1 cellular context compared by ENCODE assay signal in the genomic region with DNA sequence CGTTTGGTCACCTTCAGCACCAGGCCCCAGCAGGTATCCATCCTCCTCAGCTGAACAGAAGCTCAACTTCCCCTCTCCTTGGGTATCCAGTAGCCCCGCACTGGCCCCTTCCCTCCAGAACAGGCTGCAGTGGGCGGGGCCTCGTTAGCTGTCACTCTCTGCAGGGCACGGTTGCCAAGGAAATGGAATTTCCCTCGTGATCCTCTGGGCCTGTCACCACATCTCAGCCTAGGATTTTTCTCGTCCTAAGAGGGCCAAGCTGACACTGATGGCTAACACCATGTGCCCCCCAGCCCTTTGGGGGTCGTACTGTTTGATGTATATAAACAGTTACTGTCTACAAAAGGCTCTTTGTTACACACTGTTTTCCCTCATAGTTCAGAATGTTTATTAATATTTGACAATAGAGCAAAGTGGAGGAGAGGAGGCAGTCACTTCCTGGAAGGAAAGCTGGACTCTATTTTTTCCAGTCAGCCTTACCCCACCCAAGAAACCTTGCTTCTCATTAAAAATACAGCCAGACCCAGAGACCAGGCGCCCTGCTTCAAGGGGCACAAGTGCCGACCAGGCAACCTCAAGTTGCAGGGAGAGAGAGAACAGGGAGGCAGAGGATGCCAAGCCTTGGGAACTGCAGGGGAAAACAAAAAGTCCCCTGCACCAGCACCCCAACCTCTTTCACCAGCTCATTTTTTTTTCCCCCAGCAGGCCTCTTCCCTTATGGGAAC.
TF ChIP-seq lines count a peak whose summit lies in the region.

No MANE protein-coding gene starts in this region.

TF ChIP-seq in WTC11, 78 proteins besides CTCF, POLR2A, EP300 and RAD21 (continued from another document):
- TF ChIP-seq, protein P1, sequence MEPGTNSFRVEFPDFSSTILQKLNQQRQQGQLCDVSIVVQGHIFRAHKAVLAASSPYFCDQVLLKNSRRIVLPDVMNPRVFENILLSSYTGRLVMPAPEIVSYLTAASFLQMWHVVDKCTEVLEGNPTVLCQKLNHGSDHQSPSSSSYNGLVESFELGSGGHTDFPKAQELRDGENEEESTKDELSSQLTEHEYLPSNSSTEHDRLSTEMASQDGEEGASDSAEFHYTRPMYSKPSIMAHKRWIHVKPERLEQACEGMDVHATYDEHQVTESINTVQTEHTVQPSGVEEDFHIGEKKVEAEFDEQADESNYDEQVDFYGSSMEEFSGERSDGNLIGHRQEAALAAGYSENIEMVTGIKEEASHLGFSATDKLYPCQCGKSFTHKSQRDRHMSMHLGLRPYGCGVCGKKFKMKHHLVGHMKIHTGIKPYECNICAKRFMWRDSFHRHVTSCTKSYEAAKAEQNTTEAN (CRISPR knock-in tag; IDR thresholded peaks at IDR 0.05), result no peak
- TF ChIP-seq EMX1 (CRISPR knock-in tag; IDR thresholded peaks at IDR 0.05) (no peak), ZNF138 (CRISPR knock-in tag; conservative IDR thresholded peaks at IDR 0.05) (no peak), NR1H2 (CRISPR knock-in tag; IDR thresholded peaks at IDR 0.05) (no peak), NFATC4 (CRISPR knock-in tag; IDR thresholded peaks at IDR 0.05) (no peak), CREB1 (CRISPR knock-in tag; IDR thresholded peaks at IDR 0.05) (no peak), E2F1 (CRISPR knock-in tag; IDR thresholded peaks at IDR 0.05) (no peak), CBFB (CRISPR knock-in tag; IDR thresholded peaks at IDR 0.05; ENCODE audit: low read depth) (no peak), ZNF232 (CRISPR knock-in tag; IDR thresholded peaks at IDR 0.05) (no peak)
- TF ChIP-seq, protein P2, sequence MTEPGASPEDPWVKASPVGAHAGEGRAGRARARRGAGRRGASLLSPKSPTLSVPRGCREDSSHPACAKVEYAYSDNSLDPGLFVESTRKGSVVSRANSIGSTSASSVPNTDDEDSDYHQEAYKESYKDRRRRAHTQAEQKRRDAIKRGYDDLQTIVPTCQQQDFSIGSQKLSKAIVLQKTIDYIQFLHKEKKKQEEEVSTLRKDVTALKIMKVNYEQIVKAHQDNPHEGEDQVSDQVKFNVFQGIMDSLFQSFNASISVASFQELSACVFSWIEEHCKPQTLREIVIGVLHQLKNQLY (CRISPR knock-in tag; IDR thresholded peaks at IDR 0.05), result no peak
- TF ChIP-seq, protein P3, sequence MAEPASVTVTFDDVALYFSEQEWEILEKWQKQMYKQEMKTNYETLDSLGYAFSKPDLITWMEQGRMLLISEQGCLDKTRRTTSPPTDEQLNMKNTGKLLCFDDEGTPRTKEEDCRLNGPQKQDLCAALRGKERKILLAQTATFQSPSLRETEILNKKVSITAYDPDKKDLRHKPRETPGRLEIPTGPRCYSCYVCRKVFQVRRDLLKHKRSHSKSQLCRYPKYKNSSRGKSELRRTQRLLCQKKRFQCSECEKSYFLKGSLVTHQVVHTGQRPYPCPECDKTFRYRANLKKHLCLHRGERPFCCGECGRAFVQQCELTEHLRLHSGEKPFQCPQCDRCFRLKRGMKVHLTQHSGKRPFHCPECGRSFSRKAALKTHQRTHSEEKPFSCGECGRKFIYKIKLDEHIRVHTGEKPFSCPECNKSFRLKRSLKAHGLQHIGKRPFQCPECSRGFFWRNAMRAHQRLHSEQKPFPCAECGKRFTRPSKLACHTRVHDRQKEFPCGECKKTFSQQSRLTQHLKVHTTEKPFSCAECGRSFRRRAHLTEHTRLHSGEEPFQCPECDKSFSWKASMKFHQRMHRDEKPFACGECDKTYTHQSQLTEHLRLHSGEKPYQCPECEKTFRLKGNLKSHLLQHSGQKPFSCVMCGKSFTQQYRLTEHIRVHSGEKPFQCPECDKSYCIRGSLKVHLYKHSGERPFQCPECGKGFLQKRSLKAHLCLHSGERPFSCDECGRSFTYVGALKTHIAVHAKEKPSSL (CRISPR knock-in tag; conservative IDR thresholded peaks at IDR 0.05), result no peak
- TF ChIP-seq, protein P4, sequence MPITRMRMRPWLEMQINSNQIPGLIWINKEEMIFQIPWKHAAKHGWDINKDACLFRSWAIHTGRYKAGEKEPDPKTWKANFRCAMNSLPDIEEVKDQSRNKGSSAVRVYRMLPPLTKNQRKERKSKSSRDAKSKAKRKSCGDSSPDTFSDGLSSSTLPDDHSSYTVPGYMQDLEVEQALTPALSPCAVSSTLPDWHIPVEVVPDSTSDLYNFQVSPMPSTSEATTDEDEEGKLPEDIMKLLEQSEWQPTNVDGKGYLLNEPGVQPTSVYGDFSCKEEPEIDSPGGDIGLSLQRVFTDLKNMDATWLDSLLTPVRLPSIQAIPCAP (CRISPR knock-in tag; IDR thresholded peaks at IDR 0.05), result no peak
